27 cellular contexts compared by ENCODE assay signal in genomic region chr6:25084508-25084833, GRCh38.
DNase-seq lines count a peak whose midpoint lies in the region; ATAC-seq and TF ChIP-seq lines count a peak whose summit lies in the region.
"Had no signal": no experiment of that assay in that cellular context is flagged by ENCODE, and none has a peak within 500 bp of the region (broad histone marks: within the 10 kb centered on the region; RNA-seq: fewer than 3 reads in every experiment).

No MANE protein-coding gene starts in this region.

- H3K9ac ChIP-seq in liver (ENCODE audit: low read depth in 1 of 2, low read length in 2 of 2) (peak overlapping the region in 1 of 2 donors; percentile 27), mammary epithelial cell (ENCODE audit: insufficient read depth, low read length) (no peak overlapping the region)

- H3K27ac ChIP-seq in heart right ventricle: peak overlapping the region in 9 of 10 donors; percentile 1 to 77 (median 42)
- peak overlapping the region; percentile 67 to 82 for H3K27ac ChIP-seq in liver (ENCODE audit: low read depth in 1 of 2, low read length in 2 of 2)
- peak overlapping the region; percentile 0 to 53 for H3K27ac ChIP-seq in uterus
- no peak overlapping the region for H3K27ac ChIP-seq in mammary epithelial cell (ENCODE audit: insufficient read depth, low read depth, low read length)

- in situ Hi-C loops in mammary epithelial cell (cut with MboI; ENCODE audit: low sequenced_read_pairs in 2 of 2): no loop called here

- H3K27me3 ChIP-seq in heart right ventricle: no peaks in the 10 kb centered on the region
- no peaks in the 10 kb centered on the region for H3K27me3 ChIP-seq in liver (ENCODE audit: control insufficient read depth in 4 of 4, insufficient read depth in 4 of 4, low read length in 3 of 4)
- no peaks in the 10 kb centered on the region for H3K27me3 ChIP-seq in uterus
- no peaks in the 10 kb centered on the region for H3K27me3 ChIP-seq in mammary epithelial cell (ENCODE audit: insufficient read depth, low read length)
- H3K27me3 ChIP-seq: BE2C, MG63 had no signal

- H3K4me2 ChIP-seq in mammary epithelial cell (ENCODE audit: insufficient read depth, low read depth, low read length): no peak overlapping the region

- no peaks in the 10 kb centered on the region for H4K20me1 ChIP-seq in mammary epithelial cell (ENCODE audit: insufficient read depth, low read length)

- intact Hi-C loops in heart right ventricle (cut with DNase I) (loop anchor here in 1 of 10 donors (10.0 kb wide), 1 partner anchor 100 kb away; no protein-coding TSS in a partner anchor), Right ventricle myocardium superior (cut with DNase I) (no loop called here), uterus (cut with DNase I; ENCODE audit: low total_unique reads) (no loop called here), mammary epithelial cell (cut with micrococcal nuclease) (no loop called here)

- H3K79me2 ChIP-seq in mammary epithelial cell (ENCODE audit: insufficient read depth, low read length): no peaks in the 10 kb centered on the region

- no peak for DNase-seq in heart right ventricle
- no peak for DNase-seq in Right ventricle myocardium superior
- peak; percentile 78 for DNase-seq in amniotic epithelial cell (ENCODE audit: low read depth)
- DNase-seq in uterus: no peak
- DNase-seq in mammary epithelial cell: no peak
- DNase-seq: 8988T; ACHN; BE2C; CD8-positive, alpha-beta memory T cell; DMS 273 treated with DMSO at 0.1 percent for 48 hours; DMS79; EL; GDM1; GOT3; HFFc6; IMR-90; KG1; MG63; NCI-H2029; NCI-H446 treated with DMSO at 0.1 percent for 48 hours; NCI-H526; RPMI8226; SHP77 treated with DMSO at 0.1 percent for 48 hours had no signal

- H3K36me3 ChIP-seq in heart right ventricle: peaks cover 0 to 90% (median 6%) of the 10 kb centered on the region in 9 donors
- H3K36me3 ChIP-seq in liver (ENCODE audit: control insufficient read depth in 4 of 4, insufficient read depth in 3 of 4, low read depth in 1 of 4, low read length in 3 of 4): peaks cover 0 to 4% (median under 1%) of the 10 kb centered on the region in 4 donors
- no peaks in the 10 kb centered on the region for H3K36me3 ChIP-seq in uterus
- no peaks in the 10 kb centered on the region for H3K36me3 ChIP-seq in mammary epithelial cell (ENCODE audit: insufficient read depth, low read length)
- H3K36me3 ChIP-seq: BE2C, HAP-1, MG63 had no signal

- CTCF ChIA-PET in mammary epithelial cell (lab: Charles Lee; ENCODE audit: low non-redundant PET): no interaction called here

- H3K4me1 ChIP-seq in heart right ventricle (peaks cover 0 to 59% (median 36%) of the 10 kb centered on the region in 9 donors), liver (ENCODE audit: control insufficient read depth in 4 of 4, insufficient read depth in 4 of 4, low read length in 3 of 4) (peaks cover 0 to 30% (median 19%) of the 10 kb centered on the region in 4 donors), uterus (no peaks in the 10 kb centered on the region), mammary epithelial cell (ENCODE audit: insufficient read depth, low read length) (peaks cover 14% of the 10 kb centered on the region)
- H3K4me1 ChIP-seq: HAP-1 had no signal

- BruUV-seq in mammary epithelial cell (replicated peaks; lab: Mats Ljungman, UMichigan): no TSS peak

- no peak overlapping the region for H2AFZ ChIP-seq in mammary epithelial cell (ENCODE audit: low read depth, low read length)

- no peak for TF ChIP-seq RAD21 in liver (IDR thresholded peaks at IDR 0.05)

- TF ChIP-seq CTCF in heart right ventricle (IDR thresholded peaks at IDR 0.05) (no peak), liver (IDR thresholded peaks at IDR 0.05; ENCODE audit: low read depth, low read length, missing input control) (no peak), uterus (IDR thresholded peaks at IDR 0.05) (no peak), mammary epithelial cell (conservative IDR thresholded peaks at IDR 0.05 in 1 of 2, IDR thresholded peaks at IDR 0.05 in 1 of 2; ENCODE audit: extremely low read depth in 1 of 2, insufficient read depth in 1 of 2, low read depth in 1 of 2, low read length in 2 of 2) (no peak)

- ATAC-seq in heart right ventricle: no peak
- no peak for ATAC-seq in Right ventricle myocardium superior (ENCODE audit: poor library complexity)
- no peak for ATAC-seq in HG03135 (IDR thresholded peaks at IDR 0.05; ENCODE audit: unreplicated experiment)
- ATAC-seq: GM12878 had no signal

- 63 to 72% methylated on average over 1 of the region's 1 CpG for WGBS in heart right ventricle, 2 donors
- 70% methylated on average over 1 of the region's 1 CpG for WGBS in liver
- 13% methylated on average over 1 of the region's 1 CpG for WGBS in mammary epithelial cell (ENCODE audit: low coverage, missing lambda C conversion rate)

- no peak for TF ChIP-seq POLR2A in uterus (IDR thresholded peaks at IDR 0.05)

- H3K9me3 ChIP-seq in heart right ventricle (no peaks in the 10 kb centered on the region), liver (ENCODE audit: control insufficient read depth in 4 of 4, low read length in 3 of 4) (no peaks in the 10 kb centered on the region), uterus (no peaks in the 10 kb centered on the region), mammary epithelial cell (replicated peaks; ENCODE audit: insufficient read depth, low read length) (no peaks in the 10 kb centered on the region)
- H3K9me3 ChIP-seq: BE2C, HAP-1, MG63 had no signal

- H3K4me3 ChIP-seq in heart right ventricle (no peak overlapping the region), liver (ENCODE audit: low read depth in 1 of 3, low read length in 3 of 3) (no peak overlapping the region), uterus (no peak overlapping the region), mammary epithelial cell (replicated peaks in 1 of 3; ENCODE audit: insufficient read depth in 1 of 3, low read depth in 2 of 3, low read length in 3 of 3) (no peak overlapping the region)
- H3K4me3 ChIP-seq: GM12878, HAP-1, MG63 had no signal

- dilution Hi-C loops in mammary epithelial cell (cut with HindIII; ENCODE audit: low sequenced_read_pairs): no loop called here

TF ChIP-seq in liver, 16 proteins besides CTCF, POLR2A, EP300 and RAD21:
- TF ChIP-seq ZBTB33 (IDR thresholded peaks at IDR 0.05) (no peak), EGR1 (IDR thresholded peaks at IDR 0.05; ENCODE audit: low read depth in 2 of 2) (peak in 1 of 2 donors; percentile 8)
